Comparison of ENCODE assay signal across 22 cellular contexts in the genomic region with DNA sequence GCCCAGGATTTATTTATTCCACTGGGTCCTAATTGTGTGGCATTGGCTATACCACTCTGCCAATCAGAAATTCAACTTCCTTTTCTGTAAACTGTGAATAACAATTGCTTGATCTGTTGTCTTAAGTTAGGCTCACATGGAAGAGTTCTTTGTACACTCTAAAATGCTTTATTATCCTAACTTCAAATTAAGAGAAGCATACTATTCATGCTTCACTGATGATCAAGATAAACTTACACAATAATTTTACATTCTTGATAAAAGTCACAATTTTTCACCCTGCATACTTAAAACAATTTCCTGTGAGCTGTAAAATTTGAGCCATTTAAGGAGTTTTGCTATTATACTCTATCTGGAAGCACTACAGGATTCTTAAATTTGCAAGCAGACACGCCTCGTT.
"Had no signal": no experiment of that assay in that cellular context is flagged by ENCODE, and none has a peak within 500 bp of the region (broad histone marks: within the 10 kb centered on the region; RNA-seq: fewer than 3 reads in every experiment).

No MANE protein-coding gene starts in this region.

- H3K9me3 Mint-ChIP-seq: activated CD4-positive, alpha-beta T cell treated with anti-CD3 and anti-CD28 coated beads, Interleukin-2, amount 10 ng/mL, durations not matched to agents 7 days and 5 days; activated T-helper 17 cell treated with anti-CD3 and anti-CD28 coated beads, Interleukin-2, amount 50 U/mL, for 72 hours had no signal

- H3K4me3 Mint-ChIP-seq: activated CD4-positive, alpha-beta memory T cell treated with anti-CD3 and anti-CD28 coated beads for 36 hours; activated CD4-positive, alpha-beta T cell treated with anti-CD3 and anti-CD28 coated beads, Interleukin-2, amount 10 ng/mL, durations not matched to agents 7 days and 5 days; activated naive CD4-positive, alpha-beta T cell treated with anti-CD3 and anti-CD28 coated beads for 36 hours; activated naive CD8-positive, alpha-beta T cell; activated T-helper 17 cell treated with anti-CD3 and anti-CD28 coated beads, Interleukin-2, amount 50 U/mL, for 72 hours had no signal

- H3K27ac Mint-ChIP-seq: activated CD4-positive, alpha-beta memory T cell treated with anti-CD3 and anti-CD28 coated beads for 36 hours; activated CD4-positive, alpha-beta T cell treated with anti-CD3 and anti-CD28 coated beads, Interleukin-2, amount 10 ng/mL, durations not matched to agents 7 days and 5 days; activated naive CD4-positive, alpha-beta T cell treated with anti-CD3 and anti-CD28 coated beads for 36 hours; activated naive CD8-positive, alpha-beta T cell; activated T-helper 17 cell treated with anti-CD3 and anti-CD28 coated beads, Interleukin-2, amount 50 U/mL, for 72 hours had no signal

- ATAC-seq: activated T-helper 17 cell treated with anti-CD3 and anti-CD28 coated beads, Interleukin-2, amount 50 U/mL, for 72 hours had no signal

- H3K27me3 Mint-ChIP-seq: activated CD4-positive, alpha-beta memory T cell treated with anti-CD3 and anti-CD28 coated beads for 36 hours; activated CD4-positive, alpha-beta T cell treated with anti-CD3 and anti-CD28 coated beads, Interleukin-2, amount 10 ng/mL, durations not matched to agents 7 days and 5 days; activated T-helper 17 cell treated with anti-CD3 and anti-CD28 coated beads, Interleukin-2, amount 50 U/mL, for 72 hours had no signal

- H3K36me3 Mint-ChIP-seq: activated CD4-positive, alpha-beta memory T cell treated with anti-CD3 and anti-CD28 coated beads for 36 hours; activated naive CD8-positive, alpha-beta T cell had no signal

- DNase-seq: activated CD4-positive, alpha-beta memory T cell treated with anti-CD3 and anti-CD28 coated beads for 36 hours; activated CD4-positive, alpha-beta T cell treated with anti-CD3 and anti-CD28 coated beads, Interleukin-2, amount 10 ng/mL, durations not matched to agents 7 days and 5 days; activated CD4-positive, CD25-positive, alpha-beta regulatory T cell; activated gamma-delta T cell; activated naive CD4-positive, alpha-beta T cell treated with anti-CD3 and anti-CD28 coated beads for 36 hours; activated T-cell treated with anti-CD3 and anti-CD28 coated beads for 4 hours; activated T-cell treated with anti-CD3 and anti-CD28 coated beads, Interleukin-2, amount 50 U/mL, for 48 hours; anterior cingulate cortex; NCI-H1048; NCI-H146; NCI-H1930; NCI-H2107; NCI-H345; NCI-H510A; NCI-H526 treated with DMSO at 0.1 percent for 48 hours; NCI-H82; SIG-M5; T-helper 2 cell; T1000 had no signal

- H3K4me1 Mint-ChIP-seq: activated CD4-positive, alpha-beta T cell treated with anti-CD3 and anti-CD28 coated beads, Interleukin-2, amount 10 ng/mL, durations not matched to agents 7 days and 5 days; activated T-helper 17 cell treated with anti-CD3 and anti-CD28 coated beads, Interleukin-2, amount 50 U/mL, for 72 hours had no signal

- H3K27ac ChIP-seq: VCaP had no signal
